ENCODE assay signal across 12 cellular contexts in genomic region chr5:112795944-112796678, GRCh38. TPM values are rescaled to one million over a fixed set of nuclear protein-coding genes. Genes with fewer than 3 reads are reported as not detected.
DNase-seq lines count a peak whose midpoint lies in the region; ATAC-seq, FAIRE-seq and TF ChIP-seq lines count a peak whose summit lies in the region.
"Had no signal": no experiment of that assay in that cellular context is flagged by ENCODE, and none has a peak within 500 bp of the region (broad histone marks: within the 10 kb centered on the region; RNA-seq: fewer than 3 reads in every experiment).

No MANE protein-coding gene starts in this region.

- H3K4me3 ChIP-seq in GM23248, result no peak overlapping the region
- H3K4me3 ChIP-seq: HAP-1, upper lobe of left lung had no signal

- FAIRE-seq in D721Med (lab: Jason Lieb, UNC), result peak; percentile 6

- no peaks in the 10 kb centered on the region for H3K27me3 ChIP-seq in GM23248 (replicated peaks; ENCODE audit: insufficient read depth)
- H3K27me3 ChIP-seq: upper lobe of left lung had no signal

- H3K27ac ChIP-seq in GM23248, result no peak overlapping the region
- H3K27ac ChIP-seq: upper lobe of left lung had no signal

- no peak overlapping the region for H3K9ac ChIP-seq in GM23248

- no peaks in the 10 kb centered on the region for H3K79me2 ChIP-seq in GM23248 (ENCODE audit: insufficient read depth)

- H3K4me2 ChIP-seq in GM23248 (ENCODE audit: unreplicated experiment), result no peak overlapping the region

- TF ChIP-seq CTCF in D721Med (IDR thresholded peaks at IDR 0.05; ENCODE audit: insufficient read depth, missing control alignments), result no peak

- peaks cover 25% of the 10 kb centered on the region for H3K36me3 ChIP-seq in GM23248 (ENCODE audit: low read depth)

- DNase-seq in D721Med (ENCODE audit: insufficient read length, low spot score) (no peak), SK-MEL-5 (ENCODE audit: low read depth, low spot score) (peak; percentile 53), glomerular endothelial cell (ENCODE audit: extremely low read depth, low read depth, low spot score) (peak; percentile 9), cerebellar cortex (ENCODE audit: low spot score) (no peak), GF-D8 (lab: John Stamatoyannopoulos, UW) (no peak), GM23248 (no peak), putamen (ENCODE audit: low spot score) (no peak)
- DNase-seq: NCI-H1092, NCI-H774, upper lobe of left lung had no signal

- peak; percentile 41 for ATAC-seq in HG03103 (IDR thresholded peaks at IDR 0.05; ENCODE audit: low read depth, unreplicated experiment)

- 90 to 98% methylated on average over 2 of the region's 2 CpGs for WGBS in GM23248 (ENCODE audit: low coverage in 1 of 2, low lambda C conversion rate in 2 of 2, missing lambda C conversion rate in 2 of 2), 2 experiments

- in situ Hi-C loops in SK-MEL-5 (cut with HindIII; ENCODE audit: low pct_unique_long_range_greater_than_20kb, low sequenced_read_pairs) (no loop called here), GM23248 (cut with MboI) (no loop called here)

- no peaks in the 10 kb centered on the region for H3K4me1 ChIP-seq in GM23248 (ENCODE audit: insufficient read depth)
- H3K4me1 ChIP-seq: upper lobe of left lung had no signal

- no peaks in the 10 kb centered on the region for H3K9me3 ChIP-seq in GM23248 (ENCODE audit: low read depth)
- H3K9me3 ChIP-seq: HAP-1, upper lobe of left lung had no signal

- H2AFZ ChIP-seq in GM23248, result no peak overlapping the region

- H3F3A ChIP-seq in GM23248 (ENCODE audit: insufficient read depth), result no peaks in the 10 kb centered on the region

- no peaks in the 10 kb centered on the region for H3K9me2 ChIP-seq in GM23248 (ENCODE audit: insufficient read depth)

- H4K20me1 ChIP-seq in GM23248 (ENCODE audit: insufficient read depth), result no peaks in the 10 kb centered on the region

RNA-seq across cellular contexts. Expression of gene APC, which starts 58.4 kb away (rescaled TPM):
- total RNA-seq in SK-MEL-5 (2014; rRNA removed; shearing (Covaris generic)), result 55.6 and 63.2 TPM in 2 replicates
- 14.4 and 22.3 TPM in 2 replicates for polyA plus RNA-seq in SK-MEL-5 (2015; cell fraction: cytosol; rRNA removed)
- polyA plus RNA-seq in SK-MEL-5 (2015; cell fraction: nucleus; rRNA removed), result 18.5 and 21.6 TPM in 2 replicates
- 43.4 and 53.7 TPM in 2 replicates for total RNA-seq in glomerular endothelial cell
- total RNA-seq in GM23248 (2014; rRNA removed; shearing (Covaris generic)), result 34.2 and 47.2 TPM in 2 replicates
- 17.8 and 18.1 TPM in 2 replicates for polyA plus RNA-seq in GM23248 (2016; fragmentation: Nextera tagmentation; extraction: Ambion mirVana)

Comparison
In these comparisons a context has a peak if more than half of its experiments do, and no peak if none do; other contexts are left out.
1. DNase-seq: peak in SK-MEL-5 (single experiment) and glomerular endothelial cell (single experiment); none in D721Med (single experiment), cerebellar cortex (single experiment), GF-D8 (single experiment), GM23248 (single experiment) and putamen (single experiment).